8 cellular contexts compared by ENCODE assay signal in genomic region chr13:31201341-31202024, GRCh38. TPM values are rescaled to one million over a fixed set of nuclear protein-coding genes. Genes with fewer than 3 reads are reported as not detected.
DNase-seq lines count a peak whose midpoint lies in the region; ATAC-seq and TF ChIP-seq lines count a peak whose summit lies in the region.

No MANE protein-coding gene starts in this region.

- H3K9me3 Mint-ChIP-seq in naive thymus-derived CD4-positive, alpha-beta T cell: no peaks in the 10 kb centered on the region

- no peak for TF ChIP-seq CTCF in NB4 (IDR thresholded peaks at IDR 0.05; ENCODE audit: low read depth, low read length)
- no peak for TF ChIP-seq CTCF in choroid plexus epithelial cell (conservative IDR thresholded peaks at IDR 0.05; ENCODE audit: low read depth, low read length)

- peak overlapping the region; percentile 76 to 90 (median 82); a peak in 19 of 20 replicates for H3K4me3 ChIP-seq in BLaER1 treated with 17β-estradiol and CSF1 and Interleukin-3, amounts not matched to agents 10 nM and 100 nM
- H3K4me3 ChIP-seq in NB4 (ENCODE audit: low read depth, low read length): no peak overlapping the region
- H3K4me3 ChIP-seq in choroid plexus epithelial cell (ENCODE audit: low read depth, low read length): peak overlapping the region; percentile 67
- H3K4me3 ChIP-seq in naive thymus-derived CD4-positive, alpha-beta T cell (ENCODE audit: low read length): peak overlapping the region; percentile 65

- POLR2A ChIA-PET in naive thymus-derived CD4-positive, alpha-beta T cell (lab: Charles Lee): interaction anchor here (0.6 to 1.0 kb wide), 5 partner anchors 11 to 39 kb away, joined by 3 to 5 read pairs (median 4); partner anchors contain the start of gene HSPH1

- peak overlapping the region; percentile 88 to 95 (median 91); a peak in 19 of 22 replicates for H3K9ac ChIP-seq in BLaER1 treated with 17β-estradiol and CSF1 and Interleukin-3, amounts not matched to agents 10 nM and 100 nM

- no peaks in the 10 kb centered on the region; a peak in 2 of 22 replicates for H4K20me1 ChIP-seq in BLaER1 treated with 17β-estradiol and CSF1 and Interleukin-3, amounts not matched to agents 10 nM and 100 nM

- H3K27ac ChIP-seq in BLaER1 treated with 17β-estradiol and CSF1 and Interleukin-3, amounts not matched to agents 10 nM and 100 nM: peak overlapping the region in 8 of 11 experiments; percentile 87 to 95 (median 90); a peak in 12 of 22 replicates
- H3K27ac ChIP-seq in naive thymus-derived CD4-positive, alpha-beta T cell (ENCODE audit: low read depth, low read length): peak overlapping the region; percentile 82

- peaks cover 0 to 16% (median 10%) of the 10 kb centered on the region in 11 experiments; a peak in 14 of 22 replicates for H3K27me3 ChIP-seq in BLaER1 treated with 17β-estradiol and CSF1 and Interleukin-3, amounts not matched to agents 10 nM and 100 nM
- H3K27me3 ChIP-seq in naive thymus-derived CD4-positive, alpha-beta T cell (ENCODE audit: control insufficient read depth in 2 of 2, insufficient read depth in 2 of 2, low read length in 2 of 2): no peaks in the 10 kb centered on the region

- peak; percentile 16 for DNase-seq in NB4 (ENCODE audit: low read depth)
- DNase-seq in choroid plexus epithelial cell (ENCODE audit: low read depth): peak; percentile 19
- DNase-seq in naive thymus-derived CD4-positive, alpha-beta T cell: no peak
- DNase-seq in NCI-H2171 (lab: John Stamatoyannopoulos, UW): no peak
- DNase-seq in NCI-H2227 treated with DMSO at 0.1 percent for 48 hours (lab: John Stamatoyannopoulos, UW): no peak

- H3K36me3 Mint-ChIP-seq in naive thymus-derived CD4-positive, alpha-beta T cell: no peaks in the 10 kb centered on the region

- peaks cover 13 to 41% (median 17%) of the 10 kb centered on the region in 10 experiments for H3K4me1 ChIP-seq in BLaER1 treated with 17β-estradiol and CSF1 and Interleukin-3, amounts not matched to agents 10 nM and 100 nM
- peaks cover 5 to 6% of the 10 kb centered on the region in 2 donors for H3K4me1 ChIP-seq in naive thymus-derived CD4-positive, alpha-beta T cell (ENCODE audit: control insufficient read depth in 2 of 2, insufficient read depth in 2 of 2, low read length in 2 of 2)

- H3K4me1 Mint-ChIP-seq in naive thymus-derived CD4-positive, alpha-beta T cell: peaks cover 13 to 23% (median 22%) of the 10 kb centered on the region in 7 donors

- TF ChIP-seq POLR2A in NB4 (IDR thresholded peaks at IDR 0.05; ENCODE audit: extremely low read depth, insufficient read length) (no peak), GM18505 (IDR thresholded peaks at IDR 0.05; ENCODE audit: borderline replicate concordance, extremely low read depth, insufficient read depth, insufficient read length) (no peak)

- H3K4me3 Mint-ChIP-seq in naive thymus-derived CD4-positive, alpha-beta T cell: peak overlapping the region; percentile 66 to 89 (median 82)

- no peak for ATAC-seq in naive thymus-derived CD4-positive, alpha-beta T cell
- ATAC-seq in GM21737 (IDR thresholded peaks at IDR 0.05; ENCODE audit: unreplicated experiment) (no peak), GM18505 (IDR thresholded peaks at IDR 0.05; ENCODE audit: unreplicated experiment) (no peak)

- peak overlapping the region; percentile 75 to 92 (median 88) for H3K27ac Mint-ChIP-seq in naive thymus-derived CD4-positive, alpha-beta T cell

- intact Hi-C loops in naive thymus-derived CD4-positive, alpha-beta T cell (cut with micrococcal nuclease): loop anchor here in 1 of 2 donors (5.0 to 10.0 kb wide), 2 partner anchors 1116 to 1383 kb away; partner anchors contain the start of genes BRCA2, PDS5B and ZAR1L

- CTCF ChIA-PET in naive thymus-derived CD4-positive, alpha-beta T cell (lab: Charles Lee): interaction anchor here (0.6 kb wide), 3 partner anchors 41 to 230 kb away, joined by 3 read pairs; no protein-coding TSS in a partner anchor

- H3K27me3 Mint-ChIP-seq in naive thymus-derived CD4-positive, alpha-beta T cell: peaks cover 0 to 19% (median 0%) of the 10 kb centered on the region in 5 donors

- H3K4me2 ChIP-seq in BLaER1 treated with 17β-estradiol and CSF1 and Interleukin-3, amounts not matched to agents 10 nM and 100 nM: peak overlapping the region; percentile 72 to 95 (median 89)

- no peaks in the 10 kb centered on the region for H3K9me3 ChIP-seq in BLaER1 treated with 17β-estradiol and CSF1 and Interleukin-3, amounts not matched to agents 10 nM and 100 nM (replicated peaks in 1 of 11)
- no peaks in the 10 kb centered on the region for H3K9me3 ChIP-seq in naive thymus-derived CD4-positive, alpha-beta T cell (ENCODE audit: control insufficient read depth in 2 of 3, low read length in 3 of 3)

- no peaks in the 10 kb centered on the region for H3K36me3 ChIP-seq in BLaER1 treated with 17β-estradiol and CSF1 and Interleukin-3, amounts not matched to agents 10 nM and 100 nM
- H3K36me3 ChIP-seq in naive thymus-derived CD4-positive, alpha-beta T cell (ENCODE audit: control insufficient read depth in 2 of 3, insufficient read depth in 3 of 3, low read length in 3 of 3): no peaks in the 10 kb centered on the region

RNA-seq across cellular contexts. Expression of gene B3GLCT, which starts 1.7 kb away (rescaled TPM):
- total RNA-seq in naive thymus-derived CD4-positive, alpha-beta T cell: 1 to 10 TPM; 3.7 to 4.6 (median 4.4) TPM
- 1 to 10 TPM; 4.9 to 5.3 TPM for polyA plus RNA-seq in naive thymus-derived CD4-positive, alpha-beta T cell

RNA-seq across cellular contexts. Expression of gene HSPH1, which starts 39.8 kb away (rescaled TPM):
- 100 to 1,000 TPM in 3 of 5 experiments, 10 to 100 TPM in 2; 65.5 to 154 (median 107) TPM for total RNA-seq in naive thymus-derived CD4-positive, alpha-beta T cell
- 10 to 100 TPM; 36.6 to 66.3 TPM for polyA plus RNA-seq in naive thymus-derived CD4-positive, alpha-beta T cell

Comparison
In these comparisons a context has a peak if more than half of its experiments do, and no peak if none do; other contexts are left out.
1. DNase-seq: peak in NB4 (single experiment) and choroid plexus epithelial cell (single experiment); none in naive thymus-derived CD4-positive, alpha-beta T cell (0 of 9), NCI-H2171 (single experiment) and NCI-H2227 treated with DMSO at 0.1 percent for 48 hours (single experiment).